In genomic region chr6:81900616-81901015, GRCh38 we compare ENCODE assay signal across 16 cellular contexts.
DNase-seq lines count a peak whose midpoint lies in the region; ATAC-seq lines count a peak whose summit lies in the region.
"Had no signal": no experiment of that assay in that cellular context is flagged by ENCODE, and none has a peak within 500 bp of the region (broad histone marks: within the 10 kb centered on the region; RNA-seq: fewer than 3 reads in every experiment).

No MANE protein-coding gene starts in this region.

- intact Hi-C loops in activated CD4-positive, alpha-beta T cell treated with anti-CD3 and anti-CD28 coated beads, Interleukin-2, amount 10 ng/mL, durations not matched to agents 24 days and 14 days (cut with micrococcal nuclease): no loop called here

- no peaks in the 10 kb centered on the region for H3K36me3 Mint-ChIP-seq in stimulated activated memory B cell treated with anti-CD40 and anti-IgM and Interleukin-4, amounts not matched to agents 10 μg/mL and 1 μg/mL and 100 μg/mL, for 72 hours
- H3K36me3 Mint-ChIP-seq in activated CD4-positive, alpha-beta T cell treated with anti-CD3 and anti-CD28 coated beads, Interleukin-2, amount 10 ng/mL, durations not matched to agents 24 days and 14 days (ENCODE audit: low read depth): no peaks in the 10 kb centered on the region

- no peaks in the 10 kb centered on the region for H3K27me3 Mint-ChIP-seq in stimulated activated memory B cell treated with anti-CD40 and anti-IgM and Interleukin-4, amounts not matched to agents 10 μg/mL and 1 μg/mL and 100 μg/mL, for 72 hours
- H3K27me3 Mint-ChIP-seq in activated CD4-positive, alpha-beta T cell treated with anti-CD3 and anti-CD28 coated beads, Interleukin-2, amount 10 ng/mL, durations not matched to agents 24 days and 14 days: no peaks in the 10 kb centered on the region
- H3K27me3 Mint-ChIP-seq: activated T-cell treated with anti-CD3 and anti-CD28 coated beads, Interleukin-2, amount 50 U/mL, for 24 hours had no signal

- no peak overlapping the region for H3K27ac Mint-ChIP-seq in stimulated activated memory B cell treated with anti-CD40 and anti-IgM and Interleukin-4, amounts not matched to agents 10 μg/mL and 1 μg/mL and 100 μg/mL, for 72 hours
- H3K27ac Mint-ChIP-seq in activated CD4-positive, alpha-beta T cell treated with anti-CD3 and anti-CD28 coated beads, Interleukin-2, amount 10 ng/mL, durations not matched to agents 24 days and 14 days: no peak overlapping the region
- H3K27ac Mint-ChIP-seq: activated T-cell treated with anti-CD3 and anti-CD28 coated beads, Interleukin-2, amount 50 U/mL, for 24 hours had no signal

- H3K4me1 Mint-ChIP-seq in stimulated activated memory B cell treated with anti-CD40 and anti-IgM and Interleukin-4, amounts not matched to agents 10 μg/mL and 1 μg/mL and 100 μg/mL, for 72 hours: no peaks in the 10 kb centered on the region
- no peaks in the 10 kb centered on the region for H3K4me1 Mint-ChIP-seq in activated CD4-positive, alpha-beta T cell treated with anti-CD3 and anti-CD28 coated beads, Interleukin-2, amount 10 ng/mL, durations not matched to agents 24 days and 14 days

- peaks cover 3% of the 10 kb centered on the region for H3K9me3 Mint-ChIP-seq in stimulated activated memory B cell treated with anti-CD40 and anti-IgM and Interleukin-4, amounts not matched to agents 10 μg/mL and 1 μg/mL and 100 μg/mL, for 72 hours
- H3K9me3 Mint-ChIP-seq in activated CD4-positive, alpha-beta T cell treated with anti-CD3 and anti-CD28 coated beads, Interleukin-2, amount 10 ng/mL, durations not matched to agents 24 days and 14 days: no peaks in the 10 kb centered on the region
- H3K9me3 Mint-ChIP-seq: activated T-cell treated with anti-CD3 and anti-CD28 coated beads, Interleukin-2, amount 50 U/mL, for 24 hours had no signal

- no peak for DNase-seq in DMS79 treated with DMSO at 0.1 percent for 48 hours (lab: John Stamatoyannopoulos, UW)
- no peak for DNase-seq in activated CD4-positive, alpha-beta T cell treated with anti-CD3 and anti-CD28 coated beads, Interleukin-2, amount 10 ng/mL, durations not matched to agents 24 days and 14 days
- DNase-seq in activated CD4-positive, alpha-beta T cell treated with anti-CD3 and anti-CD28 coated beads, Interleukin-2, amount 50 U/mL, for 48 hours: no peak
- DNase-seq: activated CD4-positive, CD25-positive, alpha-beta regulatory T cell treated with anti-CD3 and anti-CD28 coated beads, Interleukin-2, amount 50 U/mL, for 72 hours; activated T-cell treated with anti-CD3 and anti-CD28 coated beads, Interleukin-2, amount 50 U/mL, for 24 hours; amygdala; hippocampal formation; left lung; NCI-H345; uterus had no signal

- ATAC-seq in GM18517 (IDR thresholded peaks at IDR 0.05; ENCODE audit: unreplicated experiment) (peak; percentile 87), GM19455 (IDR thresholded peaks at IDR 0.05; ENCODE audit: unreplicated experiment) (peak; percentile 77), HG02798 (IDR thresholded peaks at IDR 0.05; ENCODE audit: poor library complexity, unreplicated experiment) (peak; percentile 94), HG03378 (IDR thresholded peaks at IDR 0.05; ENCODE audit: unreplicated experiment) (peak; percentile 86)
- ATAC-seq in stimulated activated memory B cell treated with anti-CD40 and anti-IgM and Interleukin-4, amounts not matched to agents 10 μg/mL and 1 μg/mL and 100 μg/mL, for 72 hours: no peak
- ATAC-seq: esophagus mucosa had no signal

- H3K4me3 Mint-ChIP-seq in stimulated activated memory B cell treated with anti-CD40 and anti-IgM and Interleukin-4, amounts not matched to agents 10 μg/mL and 1 μg/mL and 100 μg/mL, for 72 hours: no peak overlapping the region
- no peak overlapping the region for H3K4me3 Mint-ChIP-seq in activated CD4-positive, alpha-beta T cell treated with anti-CD3 and anti-CD28 coated beads, Interleukin-2, amount 10 ng/mL, durations not matched to agents 24 days and 14 days
- H3K4me3 Mint-ChIP-seq: activated T-cell treated with anti-CD3 and anti-CD28 coated beads, Interleukin-2, amount 50 U/mL, for 24 hours had no signal
